ENCODE assay signal across 8 cellular contexts in the genomic region with DNA sequence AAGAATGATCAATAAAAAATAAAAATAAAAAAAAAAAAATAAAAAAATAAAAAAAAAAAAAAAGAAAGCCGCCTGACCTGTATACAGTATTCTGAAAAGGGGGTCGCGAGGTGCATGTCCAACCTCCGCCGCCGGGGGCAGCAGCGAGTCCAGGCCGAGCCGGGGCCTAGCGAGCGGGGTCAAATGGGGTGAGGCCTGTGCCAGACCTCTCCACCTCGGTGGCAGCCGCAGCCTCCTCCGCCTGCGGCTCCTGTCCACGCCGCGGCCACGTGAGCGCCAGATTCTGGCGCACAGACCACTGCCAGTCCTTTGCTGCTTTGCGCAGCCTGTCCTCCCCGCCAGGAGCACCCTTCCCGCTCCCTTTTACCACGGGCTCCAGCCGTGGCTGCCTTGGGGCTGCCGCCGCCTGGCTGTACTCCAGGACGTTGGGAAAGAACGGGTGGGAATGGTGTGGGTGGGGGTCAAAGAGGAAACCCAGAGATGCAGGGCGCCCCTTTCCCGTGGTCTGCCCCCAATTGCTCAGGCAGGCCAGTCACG. TPM values are rescaled to one million over a fixed set of nuclear protein-coding genes. Genes with fewer than 3 reads are reported as not detected.
DNase-seq lines count a peak whose midpoint lies in the region; ATAC-seq and TF ChIP-seq lines count a peak whose summit lies in the region.

No MANE protein-coding gene starts in this region.

- DNase-seq in Daoy (ENCODE audit: low read depth) (peak; percentile 64), fibroblast of pulmonary artery (ENCODE audit: low read depth) (peak; percentile 59), occipital lobe (lab: John Stamatoyannopoulos, UW) (peak; percentile 61), substantia nigra (lab: John Stamatoyannopoulos, UW) (peak in 47 of 49 donors; percentile 19 to 89 (median 67))
- peak; percentile 94 to 97 for DNase-seq in activated T-cell treated with anti-CD3 and anti-CD28 coated beads, Interleukin-2, amount 50 U/mL, for 48 hours

- H3K27ac ChIP-seq in substantia nigra (ENCODE audit: low read depth, low read length, poor library complexity, severe bottlenecking), result peak overlapping the region; percentile 49

- peak; percentile 41 for ATAC-seq in HG02642 (IDR thresholded peaks at IDR 0.05; ENCODE audit: poor library complexity, unreplicated experiment)
- ATAC-seq in GM19395 (IDR thresholded peaks at IDR 0.05; ENCODE audit: unreplicated experiment), result no peak

- TF ChIP-seq CTCF in fibroblast of pulmonary artery (IDR thresholded peaks at IDR 0.05; ENCODE audit: low read length, missing control alignments), result peak; percentile 64

- H3K4me3 ChIP-seq in fibroblast of pulmonary artery (replicated peaks; ENCODE audit: low read depth, low read length), result no peak overlapping the region

TF ChIP-seq in PFSK-1, 5 proteins besides CTCF, POLR2A, EP300 and RAD21:
- TF ChIP-seq POLR2AphosphoS5 (IDR thresholded peaks at IDR 0.05; ENCODE audit: low read depth, low read length), result no peak
- TF ChIP-seq, protein P1, sequence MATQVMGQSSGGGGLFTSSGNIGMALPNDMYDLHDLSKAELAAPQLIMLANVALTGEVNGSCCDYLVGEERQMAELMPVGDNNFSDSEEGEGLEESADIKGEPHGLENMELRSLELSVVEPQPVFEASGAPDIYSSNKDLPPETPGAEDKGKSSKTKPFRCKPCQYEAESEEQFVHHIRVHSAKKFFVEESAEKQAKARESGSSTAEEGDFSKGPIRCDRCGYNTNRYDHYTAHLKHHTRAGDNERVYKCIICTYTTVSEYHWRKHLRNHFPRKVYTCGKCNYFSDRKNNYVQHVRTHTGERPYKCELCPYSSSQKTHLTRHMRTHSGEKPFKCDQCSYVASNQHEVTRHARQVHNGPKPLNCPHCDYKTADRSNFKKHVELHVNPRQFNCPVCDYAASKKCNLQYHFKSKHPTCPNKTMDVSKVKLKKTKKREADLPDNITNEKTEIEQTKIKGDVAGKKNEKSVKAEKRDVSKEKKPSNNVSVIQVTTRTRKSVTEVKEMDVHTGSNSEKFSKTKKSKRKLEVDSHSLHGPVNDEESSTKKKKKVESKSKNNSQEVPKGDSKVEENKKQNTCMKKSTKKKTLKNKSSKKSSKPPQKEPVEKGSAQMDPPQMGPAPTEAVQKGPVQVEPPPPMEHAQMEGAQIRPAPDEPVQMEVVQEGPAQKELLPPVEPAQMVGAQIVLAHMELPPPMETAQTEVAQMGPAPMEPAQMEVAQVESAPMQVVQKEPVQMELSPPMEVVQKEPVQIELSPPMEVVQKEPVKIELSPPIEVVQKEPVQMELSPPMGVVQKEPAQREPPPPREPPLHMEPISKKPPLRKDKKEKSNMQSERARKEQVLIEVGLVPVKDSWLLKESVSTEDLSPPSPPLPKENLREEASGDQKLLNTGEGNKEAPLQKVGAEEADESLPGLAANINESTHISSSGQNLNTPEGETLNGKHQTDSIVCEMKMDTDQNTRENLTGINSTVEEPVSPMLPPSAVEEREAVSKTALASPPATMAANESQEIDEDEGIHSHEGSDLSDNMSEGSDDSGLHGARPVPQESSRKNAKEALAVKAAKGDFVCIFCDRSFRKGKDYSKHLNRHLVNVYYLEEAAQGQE (IDR thresholded peaks at IDR 0.05; ENCODE audit: insufficient read depth in 1 of 2, low read depth in 2 of 2, low read length in 2 of 2), result no peak
- TF ChIP-seq FOXP2 (optimal IDR thresholded peaks at IDR 0.05; ENCODE audit: borderline replicate concordance, extremely low read depth, extremely low read length, insufficient read depth), result peak; percentile 65

RNA-seq across cellular contexts. Expression of a gene that starts 2.4 kb away (rescaled TPM):
- total RNA-seq in Daoy (2014; rRNA removed; shearing (Covaris generic)), result 18.1 and 21.3 TPM in 2 replicates
- polyA plus RNA-seq in PFSK-1 (2012; ENCODE audit: insufficient read length, low read depth), result 81.3 TPM
- 12.6 TPM for total RNA-seq in occipital lobe

RNA-seq across cellular contexts. Expression of a gene that starts 11.1 kb away (rescaled TPM):
- 58.1 and 77.1 TPM in 2 replicates for total RNA-seq in Daoy (2014; rRNA removed; shearing (Covaris generic))
- polyA plus RNA-seq in PFSK-1 (2012; ENCODE audit: insufficient read length, low read depth), result 67.7 TPM
- 30.7 TPM for total RNA-seq in occipital lobe

RNA-seq across cellular contexts. Expression of a gene that starts 11.7 kb away (rescaled TPM):
- 39.9 and 44.6 TPM in 2 replicates for total RNA-seq in Daoy (2014; rRNA removed; shearing (Covaris generic))
- 26.9 TPM for polyA plus RNA-seq in PFSK-1 (2012; ENCODE audit: insufficient read length, low read depth)
- total RNA-seq in occipital lobe, result 41.2 TPM

RNA-seq across cellular contexts. Expression of a gene that starts 17.0 kb away (rescaled TPM):
- 0.39 and 1.2 TPM in 2 replicates for total RNA-seq in Daoy (2014; rRNA removed; shearing (Covaris generic))
- polyA plus RNA-seq in PFSK-1 (2012; ENCODE audit: insufficient read length, low read depth), result 1.5 TPM
- total RNA-seq in occipital lobe, result 2.2 TPM

RNA-seq across cellular contexts. Expression of a gene that starts 29.8 kb away (rescaled TPM):
- not detected in 2 replicates for total RNA-seq in Daoy (2014; rRNA removed; shearing (Covaris generic))
- not detected for polyA plus RNA-seq in PFSK-1 (2012; ENCODE audit: insufficient read length, low read depth)
- not detected for total RNA-seq in occipital lobe
